In genomic region chr15:85494035-85494793, GRCh38 we compare ENCODE assay signal across 9 cellular contexts.
DNase-seq lines count a peak whose midpoint lies in the region; ATAC-seq, FAIRE-seq and TF ChIP-seq lines count a peak whose summit lies in the region.
"Had no signal": no experiment of that assay in that cellular context is flagged by ENCODE, and none has a peak within 500 bp of the region (broad histone marks: within the 10 kb centered on the region; RNA-seq: fewer than 3 reads in every experiment).

No MANE protein-coding gene starts in this region.

- H3K4me1 Mint-ChIP-seq in CD4-positive, alpha-beta T cell (ENCODE audit: low read depth) = peaks cover 84% of the 10 kb centered on the region
- H3K4me1 Mint-ChIP-seq in effector memory CD8-positive, alpha-beta T cell (ENCODE audit: low read depth in 2 of 2) = peaks cover 33 to 65% of the 10 kb centered on the region in 2 donors

- no peaks in the 10 kb centered on the region for H3K36me3 Mint-ChIP-seq in CD4-positive, alpha-beta T cell (ENCODE audit: low read depth)
- H3K36me3 Mint-ChIP-seq in effector memory CD8-positive, alpha-beta T cell (ENCODE audit: insufficient read depth) = peaks cover 2% of the 10 kb centered on the region

- no peaks in the 10 kb centered on the region for H3K9me3 Mint-ChIP-seq in CD4-positive, alpha-beta T cell
- no peaks in the 10 kb centered on the region for H3K9me3 Mint-ChIP-seq in effector memory CD8-positive, alpha-beta T cell

- FAIRE-seq in frontal cortex (lab: Jason Lieb, UNC) = no peak

- POLR2A ChIA-PET in CD4-positive, alpha-beta T cell (lab: Charles Lee) = interaction anchor here (0.6 kb wide), 1 partner anchor 90 kb away, joined by 6 read pairs; no protein-coding TSS in a partner anchor

- no peak for TF ChIP-seq CTCF in CD4-positive, alpha-beta T cell (IDR thresholded peaks at IDR 0.05)

- H3K27me3 Mint-ChIP-seq in CD4-positive, alpha-beta T cell = no peaks in the 10 kb centered on the region
- no peaks in the 10 kb centered on the region for H3K27me3 Mint-ChIP-seq in effector memory CD8-positive, alpha-beta T cell

- peak; percentile 71 for ATAC-seq in CD4-positive, alpha-beta T cell (ENCODE audit: poor library complexity)
- ATAC-seq in effector memory CD8-positive, alpha-beta T cell (replicated peaks) = peak; percentile 59

- peak overlapping the region; percentile 31 for H3K4me3 Mint-ChIP-seq in CD4-positive, alpha-beta T cell
- H3K4me3 Mint-ChIP-seq in effector memory CD8-positive, alpha-beta T cell = no peak overlapping the region

- intact Hi-C loops in CD4-positive, alpha-beta T cell (cut with DNase I, micrococcal nuclease) = no loop called here

- no peaks in the 10 kb centered on the region for H3K9me3 ChIP-seq in CD4-positive, alpha-beta T cell (ENCODE audit: control insufficient read depth, low read length)

- no peaks in the 10 kb centered on the region for H3K27me3 ChIP-seq in CD4-positive, alpha-beta T cell (ENCODE audit: control insufficient read depth, insufficient read depth, low read length)

- H3K27ac Mint-ChIP-seq in CD4-positive, alpha-beta T cell = peak overlapping the region; percentile 52
- peak overlapping the region; percentile 4 to 17 for H3K27ac Mint-ChIP-seq in effector memory CD8-positive, alpha-beta T cell

- CTCF ChIA-PET in CD4-positive, alpha-beta T cell (lab: Charles Lee) = interaction anchor here (1.5 kb wide), 1 partner anchor 10 kb away, joined by 6 read pairs; no protein-coding TSS in a partner anchor

- H3K27ac ChIP-seq in CD4-positive, alpha-beta T cell (ENCODE audit: low read depth, low read length) = no peak overlapping the region
- H3K27ac ChIP-seq: parathyroid adenoma had no signal

- DNase-seq in CD4-positive, alpha-beta T cell = no peak
- DNase-seq in LoVo (ENCODE audit: low spot score) (peak; percentile 97), myocyte (ENCODE audit: low read depth) (peak; percentile 67), frontal cortex (ENCODE audit: low spot score in 2 of 2) (no peak), pons (ENCODE audit: low spot score) (no peak), GDM1 (lab: John Stamatoyannopoulos, UW) (no peak)
- no peak for DNase-seq in effector memory CD8-positive, alpha-beta T cell
- DNase-seq in stimulated activated CD8-positive, alpha-beta memory T cell treated with anti-CD3 and anti-CD28 coated beads, Interleukin-4, amount 100 ng/mL, for 48 hours = no peak

Comparison
In these comparisons a context has a peak if more than half of its experiments do, and no peak if none do; other contexts are left out.
1. DNase-seq: peak in LoVo (single experiment) and myocyte (single experiment); none in CD4-positive, alpha-beta T cell (0 of 10), effector memory CD8-positive, alpha-beta T cell (0 of 3), stimulated activated CD8-positive, alpha-beta memory T cell treated with anti-CD3 and anti-CD28 coated beads, Interleukin-4, amount 100 ng/mL, for 48 hours (single experiment), frontal cortex (0 of 2), pons (single experiment) and GDM1 (single experiment).